In genomic region chr7:55794527-55794926, GRCh38 we compare ENCODE assay signal across 29 cellular contexts.
A peak's percentile ranks its signal among the peaks of the same experiment; 100 is the strongest.
DNase-seq lines count a peak whose midpoint lies in the region; ATAC-seq and TF ChIP-seq lines count a peak whose summit lies in the region.
"Had no signal": no experiment of that assay in that cellular context is flagged by ENCODE, and none has a peak within 500 bp of the region (broad histone marks: within the 10 kb centered on the region; RNA-seq: fewer than 3 reads in every experiment).

No MANE protein-coding gene starts in this region.

- H3K36me3 Mint-ChIP-seq in GM23338 (ENCODE audit: low read depth), result peaks cover 18% of the 10 kb centered on the region; the same call in 2 of the 3 replicates

- H3K27ac Mint-ChIP-seq in GM23338, result no peak overlapping the region
- H3K27ac Mint-ChIP-seq: activated CD4-positive, alpha-beta memory T cell treated with anti-CD3 and anti-CD28 coated beads for 36 hours; activated naive CD8-positive, alpha-beta T cell; CD8-positive, alpha-beta memory T cell; nephron had no signal

- H4K20me1 ChIP-seq in GM23338 (replicated peaks; ENCODE audit: insufficient read depth), result no peaks in the 10 kb centered on the region

- no peak overlapping the region for H3K4me2 ChIP-seq in GM23338

- in situ Hi-C loops in GM13977 (cut with MboI; ENCODE audit: low pct_unique_long_range_greater_than_20kb, low sequenced_read_pairs, unreplicated experiment), result no loop called here

- ATAC-seq in GM23338, result no peak
- ATAC-seq: gastrocnemius medialis, mucosa of descending colon, upper lobe of right lung had no signal

- DNase-seq in GM23338 (ENCODE audit: low spot score) (peak; percentile 1), HT1080 (ENCODE audit: low read depth) (peak; percentile 66), RKO (ENCODE audit: low spot score) (peak; percentile 47), fibroblast of mammary gland (ENCODE audit: low read depth) (peak; percentile 8), adrenal gland (no peak), AG08396 (ENCODE audit: low spot score) (no peak), GM13977 (ENCODE audit: low spot score) (no peak), NCI-H446 (lab: John Stamatoyannopoulos, UW) (no peak)
- DNase-seq: activated CD4-positive, alpha-beta memory T cell treated with anti-CD3 and anti-CD28 coated beads for 36 hours; activated CD4-positive, CD25-positive, alpha-beta regulatory T cell; AML-193; CD8-positive, alpha-beta memory T cell; DMS153; effector CD4-positive, alpha-beta T cell; erythroblast; gastrocnemius medialis; GF-D8; hypothalamus; mucosa of descending colon; NCI-H1092; NCI-H1930; NCI-H748 treated with DMSO at 0.1 percent for 48 hours; ovary; retina; SJCRH30; substantia nigra; upper lobe of right lung had no signal

- H3K4me1 Mint-ChIP-seq in GM23338, result no peaks in the 10 kb centered on the region
- H3K4me1 Mint-ChIP-seq: CD8-positive, alpha-beta memory T cell; nephron had no signal

- H3K27me3 ChIP-seq in GM23338 (ENCODE audit: insufficient read depth), result no peaks in the 10 kb centered on the region
- H3K27me3 ChIP-seq in adrenal gland, result no peaks in the 10 kb centered on the region
- H3K27me3 ChIP-seq: gastrocnemius medialis, ovary, SJCRH30, upper lobe of right lung had no signal

- no peak for TF ChIP-seq CTCF in GM23338 (conservative IDR thresholded peaks at IDR 0.05; ENCODE audit: low read depth in 2 of 2)
- TF ChIP-seq CTCF in fibroblast of mammary gland (conservative IDR thresholded peaks at IDR 0.05; ENCODE audit: control insufficient read depth, insufficient read depth, low read depth, low read length), result no peak
- TF ChIP-seq CTCF in adrenal gland (IDR thresholded peaks at IDR 0.05), result no peak
- TF ChIP-seq CTCF in GM13977 (IDR thresholded peaks at IDR 0.05; ENCODE audit: extremely low read depth, insufficient read depth, missing control alignments), result no peak

- intact Hi-C loops in adrenal gland (cut with DNase I), result no loop called here

- H3K36me3 ChIP-seq in GM23338 (ENCODE audit: insufficient read depth), result no peaks in the 10 kb centered on the region
- H3K36me3 ChIP-seq in adrenal gland (replicated peaks in 1 of 2), result no peaks in the 10 kb centered on the region
- H3K36me3 ChIP-seq: gastrocnemius medialis, ovary, SJCRH30, upper lobe of right lung had no signal

- no peaks in the 10 kb centered on the region for H3F3A ChIP-seq in GM23338 (replicated peaks; ENCODE audit: low read depth)

- H3K9me3 ChIP-seq in adrenal gland (replicated peaks in 1 of 3), result peaks cover 0 to 10% (median 0%) of the 10 kb centered on the region in 3 donors

- H3K4me3 Mint-ChIP-seq in GM23338, result no peak overlapping the region
- H3K4me3 Mint-ChIP-seq: activated CD4-positive, alpha-beta memory T cell treated with anti-CD3 and anti-CD28 coated beads for 36 hours; activated naive CD8-positive, alpha-beta T cell; CD8-positive, alpha-beta memory T cell; nephron had no signal

- TF ChIP-seq POLR2A in adrenal gland (IDR thresholded peaks at IDR 0.05), result no peak

- H3K79me2 ChIP-seq in GM23338 (replicated peaks; ENCODE audit: insufficient read depth), result no peaks in the 10 kb centered on the region

- no peaks in the 10 kb centered on the region for H3K9me2 ChIP-seq in GM23338 (ENCODE audit: insufficient read depth)

- WGBS in adrenal gland, 4 donors, result 83 to 94% (median 90%) methylated on average over 10 of the region's 10 CpGs

- peaks cover 4% of the 10 kb centered on the region for H3K27me3 Mint-ChIP-seq in GM23338 (ENCODE audit: insufficient read depth, low read depth, poor library complexity)
- H3K27me3 Mint-ChIP-seq: activated CD4-positive, alpha-beta memory T cell treated with anti-CD3 and anti-CD28 coated beads for 36 hours had no signal

- H3K4me3 ChIP-seq in GM23338, result no peak overlapping the region
- no peak overlapping the region for H3K4me3 ChIP-seq in fibroblast of mammary gland (ENCODE audit: control insufficient read depth, low read depth, low read length)
- H3K4me3 ChIP-seq in adrenal gland, result no peak overlapping the region
- H3K4me3 ChIP-seq: gastrocnemius medialis, mucosa of descending colon, ovary, SJCRH30, upper lobe of right lung had no signal

- H2AFZ ChIP-seq in GM23338, result no peak overlapping the region

- no peaks in the 10 kb centered on the region for H3K4me1 ChIP-seq in GM23338 (ENCODE audit: insufficient read depth)
- H3K4me1 ChIP-seq in adrenal gland (replicated peaks in 1 of 2), result no peaks in the 10 kb centered on the region
- H3K4me1 ChIP-seq: gastrocnemius medialis, SJCRH30, upper lobe of right lung had no signal

- H3K27ac ChIP-seq in GM23338 (ENCODE audit: low read depth) (no peak overlapping the region), adrenal gland (no peak overlapping the region)
- H3K27ac ChIP-seq: gastrocnemius medialis, ovary, SJCRH30, upper lobe of right lung had no signal

- peaks cover 87% of the 10 kb centered on the region for H3K9me3 Mint-ChIP-seq in GM23338

TF ChIP-seq in GM23338, 12 proteins besides CTCF, POLR2A, EP300 and RAD21:
- no peak for TF ChIP-seq ZNF114 (CRISPR knock-in tag; IDR thresholded peaks at IDR 0.05)
- TF ChIP-seq STAT1 (IDR thresholded peaks at IDR 0.05; ENCODE audit: unreplicated experiment), result no peak
- no peak for TF ChIP-seq EZH2phosphoT487 (IDR thresholded peaks at IDR 0.05; ENCODE audit: unreplicated experiment)
- TF ChIP-seq NANOG (IDR thresholded peaks at IDR 0.05; ENCODE audit: borderline replicate concordance), result no peak
- TF ChIP-seq ZNF331 (CRISPR knock-in tag; IDR thresholded peaks at IDR 0.05; ENCODE audit: low read depth), result no peak
- no peak for TF ChIP-seq JUNB (IDR thresholded peaks at IDR 0.05; ENCODE audit: unreplicated experiment)

Comparison
In these comparisons a context has a peak if more than half of its experiments do, and no peak if none do; other contexts are left out.
1. DNase-seq: peak in GM23338 (single experiment), HT1080 (single experiment), RKO (single experiment) and fibroblast of mammary gland (single experiment); none in adrenal gland (0 of 7), AG08396 (single experiment), GM13977 (single experiment) and NCI-H446 (0 of 2).